In genomic region chr1:14520514-14521163, GRCh38 we compare ENCODE assay signal across 27 cellular contexts.
DNase-seq lines count a peak whose midpoint lies in the region; ATAC-seq and TF ChIP-seq lines count a peak whose summit lies in the region.
"Had no signal": no experiment of that assay in that cellular context is flagged by ENCODE, and none has a peak within 500 bp of the region (broad histone marks: within the 10 kb centered on the region; RNA-seq: fewer than 3 reads in every experiment).

No MANE protein-coding gene starts in this region.

- peaks cover 54% of the 10 kb centered on the region for H3K4me1 ChIP-seq in foreskin keratinocyte
- H3K4me1 ChIP-seq in stomach = peaks cover 0 to 7% (median 0%) of the 10 kb centered on the region in 4 donors
- H3K4me1 ChIP-seq: ascending aorta, gastrocnemius medialis, HAP-1, SJCRH30, thyroid gland had no signal

- CTCF ChIA-PET in MCF 10A (lab: Yijun Ruan, JAX) = interaction anchor here (0.5 to 1.2 kb wide), 5 partner anchors 78 to 1061 kb away, joined by 3 to 4 read pairs (median 3); no protein-coding TSS in a partner anchor

- no peaks in the 10 kb centered on the region for H3K36me3 ChIP-seq in stomach
- H3K36me3 ChIP-seq: ascending aorta, gastrocnemius medialis, HAP-1, SJCRH30, thyroid gland had no signal

- no TSS peak for BruUV-seq in MCF 10A (replicated peaks; lab: Mats Ljungman, UMichigan)

- TF ChIP-seq EP300 in stomach (IDR thresholded peaks at IDR 0.05) = no peak

- H3K4me3 ChIP-seq in stomach = no peak overlapping the region
- H3K4me3 ChIP-seq: ascending aorta, gastrocnemius medialis, HAP-1, mucosa of descending colon, SJCRH30, thyroid gland had no signal

- TF ChIP-seq CTCF in MCF 10A (IDR thresholded peaks at IDR 0.05; ENCODE audit: unreplicated experiment) = no peak
- TF ChIP-seq CTCF in foreskin keratinocyte (conservative IDR thresholded peaks at IDR 0.05) = no peak
- no peak for TF ChIP-seq CTCF in stomach (IDR thresholded peaks at IDR 0.05)
- TF ChIP-seq CTCF in endothelial cell (IDR thresholded peaks at IDR 0.05; ENCODE audit: unreplicated experiment) = no peak

- peak; percentile 35 for ATAC-seq in GM18868 (IDR thresholded peaks at IDR 0.05; ENCODE audit: unreplicated experiment)
- peak; percentile 54 for ATAC-seq in foreskin keratinocyte
- ATAC-seq: activated CD8-positive, alpha-beta T cell treated with anti-CD3 and anti-CD28 coated beads for 36 hours; gastrocnemius medialis; mucosa of descending colon; WTC11 had no signal

- DNase-seq in MCF 10A (ENCODE audit: unreplicated experiment) = peak; percentile 69
- DNase-seq in foreskin keratinocyte = peak; percentile 97 to 98
- DNase-seq in stomach = no peak
- DNase-seq in RKO (ENCODE audit: low spot score) = no peak
- no peak for DNase-seq in endothelial cell (ENCODE audit: low spot score)
- DNase-seq in effector CD4-positive, alpha-beta T cell = no peak
- DNase-seq: activated CD8-positive, alpha-beta T cell treated with anti-CD3 and anti-CD28 coated beads for 36 hours; activated naive CD4-positive, alpha-beta T cell treated with anti-CD3 and anti-CD28 coated beads, Interleukin-2, amount 10 ng/mL, durations not matched to agents 7 days and 5 days; activated T-cell treated with anti-CD3 and anti-CD28 coated beads, Interleukin-2, amount 50 U/mL, for 48 hours; CD8-positive, alpha-beta memory T cell; cerebellar nuclear complex; gastrocnemius medialis; left cardiac atrium; mucosa of descending colon; NCI-H1417 treated with DMSO at 0.1 percent for 48 hours; NCI-H2171; NCI-H526 treated with DMSO at 0.1 percent for 48 hours; occipital lobe; right cardiac atrium; SJCRH30; stimulated activated CD4-positive, alpha-beta T cell treated with anti-CD3 and anti-CD28 coated beads, Interleukin-15, amount 100 ng/mL, for 24 hours; thyroid gland had no signal

- H3K27me3 ChIP-seq in foreskin keratinocyte (no peaks in the 10 kb centered on the region), stomach (no peaks in the 10 kb centered on the region)
- H3K27me3 ChIP-seq: ascending aorta, gastrocnemius medialis, thyroid gland had no signal

- H3K27ac ChIP-seq in foreskin keratinocyte (peak overlapping the region; percentile 98), stomach (peak overlapping the region in 4 of 5 donors; percentile 48 to 73 (median 66))
- H3K27ac ChIP-seq: ascending aorta, gastrocnemius medialis, SJCRH30, thyroid gland had no signal

- intact Hi-C loops in MCF 10A (cut with micrococcal nuclease) = no loop called here
- intact Hi-C loops in stomach (cut with DNase I; ENCODE audit: low total_unique reads) = no loop called here

- H3K27me3 Mint-ChIP-seq in MCF 10A (ENCODE audit: insufficient read depth, unreplicated experiment) (no peaks in the 10 kb centered on the region), endothelial cell (ENCODE audit: unreplicated experiment) (peaks cover 2% of the 10 kb centered on the region)

- POLR2A ChIA-PET in MCF 10A (lab: Yijun Ruan, JAX) = interaction anchor here (0.6 to 4.4 kb wide), 11 partner anchors 11 to 383 kb away, joined by 3 to 22 read pairs (median 3); no protein-coding TSS in a partner anchor

- 67 to 84% (median 75%) methylated on average over 4 of the region's 4 CpGs for WGBS in stomach, 5 donors

- no peaks in the 10 kb centered on the region for H3K9me3 Mint-ChIP-seq in MCF 10A (ENCODE audit: unreplicated experiment)
- H3K9me3 Mint-ChIP-seq in endothelial cell (ENCODE audit: unreplicated experiment) = no peaks in the 10 kb centered on the region
- H3K9me3 Mint-ChIP-seq: activated CD8-positive, alpha-beta T cell treated with anti-CD3 and anti-CD28 coated beads for 36 hours; activated naive CD4-positive, alpha-beta T cell treated with anti-CD3 and anti-CD28 coated beads, Interleukin-2, amount 10 ng/mL, durations not matched to agents 7 days and 5 days; CD8-positive, alpha-beta memory T cell; T-helper 2 cell treated with Interferon-gamma antibody and Interleukin-4, amounts not matched to agents 5 μg/mL and 100 μg/mL, for 36 hours; WTC11 had no signal

- H3K4me1 Mint-ChIP-seq in MCF 10A (ENCODE audit: insufficient read depth, unreplicated experiment) = peaks cover 70% of the 10 kb centered on the region
- H3K4me1 Mint-ChIP-seq in endothelial cell (ENCODE audit: unreplicated experiment) = peaks cover 4% of the 10 kb centered on the region
- H3K4me1 Mint-ChIP-seq: activated naive CD4-positive, alpha-beta T cell treated with anti-CD3 and anti-CD28 coated beads, Interleukin-2, amount 10 ng/mL, durations not matched to agents 7 days and 5 days; CD8-positive, alpha-beta memory T cell; WTC11 had no signal

- H3K9me3 ChIP-seq in stomach = no peaks in the 10 kb centered on the region
- H3K9me3 ChIP-seq: ascending aorta, gastrocnemius medialis, HAP-1, mucosa of descending colon, SJCRH30, thyroid gland had no signal

- H3K36me3 Mint-ChIP-seq in MCF 10A (ENCODE audit: insufficient read depth, unreplicated experiment) = no peaks in the 10 kb centered on the region
- H3K36me3 Mint-ChIP-seq in endothelial cell (ENCODE audit: low read depth, unreplicated experiment) = no peaks in the 10 kb centered on the region
- H3K36me3 Mint-ChIP-seq: activated naive CD4-positive, alpha-beta T cell treated with anti-CD3 and anti-CD28 coated beads, Interleukin-2, amount 10 ng/mL, durations not matched to agents 7 days and 5 days; CD8-positive, alpha-beta memory T cell; WTC11 had no signal

- H3K27ac Mint-ChIP-seq in MCF 10A (ENCODE audit: low read depth, unreplicated experiment) (peak overlapping the region; percentile 97), endothelial cell (ENCODE audit: unreplicated experiment) (no peak overlapping the region)
- H3K27ac Mint-ChIP-seq: activated CD8-positive, alpha-beta T cell treated with anti-CD3 and anti-CD28 coated beads for 36 hours; activated naive CD4-positive, alpha-beta T cell treated with anti-CD3 and anti-CD28 coated beads, Interleukin-2, amount 10 ng/mL, durations not matched to agents 7 days and 5 days; T-helper 2 cell treated with Interferon-gamma antibody and Interleukin-4, amounts not matched to agents 5 μg/mL and 100 μg/mL, for 36 hours; WTC11 had no signal

- H3K4me3 Mint-ChIP-seq in MCF 10A (ENCODE audit: unreplicated experiment) (peak overlapping the region; percentile 4), endothelial cell (ENCODE audit: unreplicated experiment) (no peak overlapping the region)
- H3K4me3 Mint-ChIP-seq: activated CD8-positive, alpha-beta T cell treated with anti-CD3 and anti-CD28 coated beads for 36 hours; activated naive CD4-positive, alpha-beta T cell treated with anti-CD3 and anti-CD28 coated beads, Interleukin-2, amount 10 ng/mL, durations not matched to agents 7 days and 5 days; CD8-positive, alpha-beta memory T cell; T-helper 2 cell treated with Interferon-gamma antibody and Interleukin-4, amounts not matched to agents 5 μg/mL and 100 μg/mL, for 36 hours; WTC11 had no signal

- TF ChIP-seq POLR2A in stomach (IDR thresholded peaks at IDR 0.05) = no peak

Comparison
In these comparisons a context has a peak if more than half of its experiments do, and no peak if none do; other contexts are left out.
1. DNase-seq: peak in MCF 10A (single experiment) and foreskin keratinocyte (2 of 2); none in stomach (single experiment), RKO (single experiment), endothelial cell (single experiment) and effector CD4-positive, alpha-beta T cell (single experiment).